In genomic region chr16:17887963-17888362, GRCh38 we compare ENCODE assay signal across 24 cellular contexts.
A peak's percentile ranks its signal among the peaks of the same experiment; 100 is the strongest.
DNase-seq lines count a peak whose midpoint lies in the region; TF ChIP-seq lines count a peak whose summit lies in the region.
"Had no signal": no experiment of that assay in that cellular context is flagged by ENCODE, and none has a peak within 500 bp of the region (broad histone marks: within the 10 kb centered on the region; RNA-seq: fewer than 3 reads in every experiment).

No MANE protein-coding gene starts in this region.

- peak; percentile 12 for DNase-seq in activated CD4-positive, alpha-beta memory T cell treated with anti-CD3 and anti-CD28 coated beads for 36 hours
- no peak for DNase-seq in activated CD4-positive, alpha-beta memory T cell treated with anti-CD3 and anti-CD28 coated beads, Interleukin-2, amount 10 ng/mL, durations not matched to agents 7 days and 5 days
- DNase-seq in HT1080 (ENCODE audit: low read depth) (peak; percentile 6), SK-N-SH (no peak), nephron progenitor cell (no peak), medulla oblongata (ENCODE audit: extremely low spot score) (no peak), NCI-H510A treated with DMSO at 0.1 percent for 48 hours (lab: John Stamatoyannopoulos, UW) (no peak)
- DNase-seq in stimulated activated CD4-positive, alpha-beta T cell treated with anti-CD3 and anti-CD28 coated beads, Interleukin-15, amount 100 ng/mL, for 24 hours = no peak
- DNase-seq: Calu3; CD8-positive, alpha-beta memory T cell; DMS153; GF-D8; H9; HFFc6; NCI-H1092 treated with DMSO at 0.1 percent for 48 hours; NCI-H1436 treated with DMSO at 0.1 percent for 48 hours; NCI-H1930; NCI-H2227 treated with DMSO at 0.1 percent for 48 hours; NCI-H510A; NCI-H748 treated with DMSO at 0.1 percent for 48 hours; NK-92 treated with Interleukin-12 subunit alpha and Interleukin-12 subunit beta, amount 100 ng/mL, for 24 hours; SW 1271 had no signal

- H3F3A ChIP-seq in SK-N-SH (replicated peaks; ENCODE audit: insufficient read depth) = no peaks in the 10 kb centered on the region

- POLR2A ChIA-PET in activated CD4-positive, alpha-beta memory T cell treated with anti-CD3 and anti-CD28 coated beads for 36 hours (lab: Charles Lee) = no interaction called here
- POLR2A ChIA-PET in activated CD4-positive, alpha-beta memory T cell treated with anti-CD3 and anti-CD28 coated beads, Interleukin-2, amount 10 ng/mL, durations not matched to agents 7 days and 5 days (lab: Charles Lee) = no interaction called here
- POLR2A ChIA-PET in SK-N-SH (lab: Yijun Ruan, JAX) = no interaction called here

- no peak overlapping the region for H3K27ac Mint-ChIP-seq in activated CD4-positive, alpha-beta memory T cell treated with anti-CD3 and anti-CD28 coated beads for 36 hours
- no peak overlapping the region for H3K27ac Mint-ChIP-seq in activated CD4-positive, alpha-beta memory T cell treated with anti-CD3 and anti-CD28 coated beads, Interleukin-2, amount 10 ng/mL, durations not matched to agents 7 days and 5 days
- H3K27ac Mint-ChIP-seq in nephron progenitor cell = peak overlapping the region; percentile 80
- H3K27ac Mint-ChIP-seq: CD8-positive, alpha-beta memory T cell; H9; HFFc6 had no signal

- no peak overlapping the region for H3K4me2 ChIP-seq in SK-N-SH

- no peaks in the 10 kb centered on the region for H3K9me2 ChIP-seq in SK-N-SH

- no peaks in the 10 kb centered on the region for H3K4me1 Mint-ChIP-seq in activated CD4-positive, alpha-beta memory T cell treated with anti-CD3 and anti-CD28 coated beads for 36 hours (ENCODE audit: low read depth)
- H3K4me1 Mint-ChIP-seq in activated CD4-positive, alpha-beta memory T cell treated with anti-CD3 and anti-CD28 coated beads, Interleukin-2, amount 10 ng/mL, durations not matched to agents 7 days and 5 days = no peaks in the 10 kb centered on the region
- H3K4me1 Mint-ChIP-seq in nephron progenitor cell = peaks cover 3% of the 10 kb centered on the region
- H3K4me1 Mint-ChIP-seq: CD8-positive, alpha-beta memory T cell had no signal

- no peak overlapping the region for H2AFZ ChIP-seq in SK-N-SH (ENCODE audit: low read depth)

- TF ChIP-seq EP300 in SK-N-SH (IDR thresholded peaks at IDR 0.05; ENCODE audit: borderline replicate concordance in 1 of 2, low read depth in 1 of 2, low read length in 1 of 2) = no peak

- H3K9me3 ChIP-seq in SK-N-SH = no peaks in the 10 kb centered on the region
- H3K9me3 ChIP-seq: SJSA1 had no signal

- no peaks in the 10 kb centered on the region for H3K79me2 ChIP-seq in SK-N-SH (ENCODE audit: insufficient read depth)

- H3K4me3 Mint-ChIP-seq in activated CD4-positive, alpha-beta memory T cell treated with anti-CD3 and anti-CD28 coated beads for 36 hours = no peak overlapping the region
- no peak overlapping the region for H3K4me3 Mint-ChIP-seq in activated CD4-positive, alpha-beta memory T cell treated with anti-CD3 and anti-CD28 coated beads, Interleukin-2, amount 10 ng/mL, durations not matched to agents 7 days and 5 days
- H3K4me3 Mint-ChIP-seq in nephron progenitor cell = no peak overlapping the region
- H3K4me3 Mint-ChIP-seq: CD8-positive, alpha-beta memory T cell; H9; HFFc6 had no signal

- no peak overlapping the region for H3K9ac ChIP-seq in SK-N-SH

- H4K20me1 ChIP-seq in SK-N-SH (ENCODE audit: insufficient read depth) = no peaks in the 10 kb centered on the region

- CTCF ChIA-PET in activated CD4-positive, alpha-beta memory T cell treated with anti-CD3 and anti-CD28 coated beads for 36 hours (lab: Charles Lee) = no interaction called here
- CTCF ChIA-PET in activated CD4-positive, alpha-beta memory T cell treated with anti-CD3 and anti-CD28 coated beads, Interleukin-2, amount 10 ng/mL, durations not matched to agents 7 days and 5 days (lab: Charles Lee) = no interaction called here
- CTCF ChIA-PET in SK-N-SH (lab: Yijun Ruan, JAX) = interaction anchor here (1.7 kb wide), 1 partner anchor 13 kb away, joined by 3 read pairs; no protein-coding TSS in a partner anchor

- H3K4me3 ChIP-seq in SK-N-SH (ENCODE audit: low read depth in 2 of 2, low read length in 1 of 2) = no peak overlapping the region
- H3K4me3 ChIP-seq: SJSA1 had no signal

- TF ChIP-seq CTCF in SK-N-SH (IDR thresholded peaks at IDR 0.05) (no peak), nephron progenitor cell (IDR thresholded peaks at IDR 0.05) (no peak)

- no peak for TF ChIP-seq RAD21 in SK-N-SH (IDR thresholded peaks at IDR 0.05; ENCODE audit: low read length)

- H3K36me3 ChIP-seq in SK-N-SH (replicated peaks in 1 of 2; ENCODE audit: control insufficient read depth in 1 of 2, insufficient read depth in 2 of 2, low read length in 1 of 2) = no peaks in the 10 kb centered on the region
- H3K36me3 ChIP-seq: SJSA1 had no signal

- intact Hi-C loops in activated CD4-positive, alpha-beta memory T cell treated with anti-CD3 and anti-CD28 coated beads for 36 hours (cut with micrococcal nuclease) = no loop called here

- no peaks in the 10 kb centered on the region for H3K27me3 ChIP-seq in SK-N-SH (ENCODE audit: insufficient read depth)
- H3K27me3 ChIP-seq: SJSA1 had no signal

- H3K36me3 Mint-ChIP-seq in activated CD4-positive, alpha-beta memory T cell treated with anti-CD3 and anti-CD28 coated beads for 36 hours = no peaks in the 10 kb centered on the region
- H3K36me3 Mint-ChIP-seq in activated CD4-positive, alpha-beta memory T cell treated with anti-CD3 and anti-CD28 coated beads, Interleukin-2, amount 10 ng/mL, durations not matched to agents 7 days and 5 days (ENCODE audit: low read depth) = no peaks in the 10 kb centered on the region
- no peaks in the 10 kb centered on the region for H3K36me3 Mint-ChIP-seq in nephron progenitor cell (ENCODE audit: low read depth)
- H3K36me3 Mint-ChIP-seq: CD8-positive, alpha-beta memory T cell had no signal

- no peaks in the 10 kb centered on the region for H3K9me3 Mint-ChIP-seq in activated CD4-positive, alpha-beta memory T cell treated with anti-CD3 and anti-CD28 coated beads for 36 hours
- no peaks in the 10 kb centered on the region for H3K9me3 Mint-ChIP-seq in activated CD4-positive, alpha-beta memory T cell treated with anti-CD3 and anti-CD28 coated beads, Interleukin-2, amount 10 ng/mL, durations not matched to agents 7 days and 5 days
- peaks cover 12% of the 10 kb centered on the region for H3K9me3 Mint-ChIP-seq in nephron progenitor cell
- H3K9me3 Mint-ChIP-seq: H9 had no signal

- no peaks in the 10 kb centered on the region for H3K4me1 ChIP-seq in SK-N-SH (ENCODE audit: control insufficient read depth in 1 of 2, insufficient read depth in 2 of 2, low read depth in 1 of 2, low read length in 1 of 2)
- H3K4me1 ChIP-seq: SJSA1 had no signal

- peaks cover 13% of the 10 kb centered on the region for H3K27me3 Mint-ChIP-seq in activated CD4-positive, alpha-beta memory T cell treated with anti-CD3 and anti-CD28 coated beads for 36 hours
- H3K27me3 Mint-ChIP-seq in activated CD4-positive, alpha-beta memory T cell treated with anti-CD3 and anti-CD28 coated beads, Interleukin-2, amount 10 ng/mL, durations not matched to agents 7 days and 5 days = no peaks in the 10 kb centered on the region
- H3K27me3 Mint-ChIP-seq in nephron progenitor cell (ENCODE audit: low read depth, poor library complexity) = no peaks in the 10 kb centered on the region

- H3K27ac ChIP-seq in SK-N-SH (ENCODE audit: low read depth in 2 of 2, low read length in 1 of 2) = no peak overlapping the region
- H3K27ac ChIP-seq: C4-2B, SJSA1 had no signal

- 47% methylated on average over 3 of the region's 3 CpGs for WGBS in SK-N-SH (ENCODE audit: low lambda C conversion rate)

TF ChIP-seq in SK-N-SH, 30 proteins besides CTCF, POLR2A, EP300 and RAD21:
- TF ChIP-seq JUND (IDR thresholded peaks at IDR 0.05) (0 out of 2 replicates have a peak, but pooled peaks have one; percentile 9), EZH2phosphoT487 (IDR thresholded peaks at IDR 0.05; ENCODE audit: borderline replicate concordance, low read depth) (no peak), RCOR1 (IDR thresholded peaks at IDR 0.05; ENCODE audit: low read length) (no peak), FOSL2 (IDR thresholded peaks at IDR 0.05; ENCODE audit: borderline replicate concordance, low read depth) (0 out of 2 replicates have a peak, but pooled peaks have one; percentile 15), REST (IDR thresholded peaks at IDR 0.05; ENCODE audit: low read depth, low read length) (no peak)
- TF ChIP-seq, protein P1, sequence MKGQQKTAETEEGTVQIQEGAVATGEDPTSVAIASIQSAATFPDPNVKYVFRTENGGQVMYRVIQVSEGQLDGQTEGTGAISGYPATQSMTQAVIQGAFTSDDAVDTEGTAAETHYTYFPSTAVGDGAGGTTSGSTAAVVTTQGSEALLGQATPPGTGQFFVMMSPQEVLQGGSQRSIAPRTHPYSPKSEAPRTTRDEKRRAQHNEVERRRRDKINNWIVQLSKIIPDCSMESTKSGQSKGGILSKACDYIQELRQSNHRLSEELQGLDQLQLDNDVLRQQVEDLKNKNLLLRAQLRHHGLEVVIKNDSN (IDR thresholded peaks at IDR 0.05; ENCODE audit: borderline replicate concordance, low read depth) = no peak

Comparison
In these comparisons a context has a peak if more than half of its experiments do, and no peak if none do; other contexts are left out.
1. DNase-seq: peak in activated CD4-positive, alpha-beta memory T cell treated with anti-CD3 and anti-CD28 coated beads for 36 hours (single experiment) and HT1080 (single experiment); none in activated CD4-positive, alpha-beta memory T cell treated with anti-CD3 and anti-CD28 coated beads, Interleukin-2, amount 10 ng/mL, durations not matched to agents 7 days and 5 days (single experiment), SK-N-SH (single experiment), nephron progenitor cell (single experiment), medulla oblongata (single experiment), NCI-H510A treated with DMSO at 0.1 percent for 48 hours (single experiment) and stimulated activated CD4-positive, alpha-beta T cell treated with anti-CD3 and anti-CD28 coated beads, Interleukin-15, amount 100 ng/mL, for 24 hours (single experiment).